Comparison of ENCODE assay signal across 8 cellular contexts in genomic region chr19:46713781-46714522, GRCh38. TPM values are rescaled to one million over a fixed set of nuclear protein-coding genes. Genes with fewer than 3 reads are reported as not detected.
DNase-seq lines count a peak whose midpoint lies in the region; ATAC-seq and TF ChIP-seq lines count a peak whose summit lies in the region.

No MANE protein-coding gene starts in this region.

- DNase-seq in EH (ENCODE audit: low read depth): peak; percentile 86
- no peak for DNase-seq in LNCaP clone FGC (ENCODE audit: low read depth)
- DNase-seq in T-helper 17 cell: peak; percentile 54 to 74 (median 69)
- peak in 48 of 58 donors; percentile 9 to 86 (median 47) for DNase-seq in anterior cingulate cortex (lab: John Stamatoyannopoulos, UW)
- peak; percentile 92 for DNase-seq in hepatocyte (ENCODE audit: low spot score)
- no peak for DNase-seq in retinal pigment epithelial cell (ENCODE audit: low read depth)
- no peak for DNase-seq in NCI-H1694 treated with DMSO at 0.1 percent for 48 hours (lab: John Stamatoyannopoulos, UW)

- H3K27me3 Mint-ChIP-seq in T-helper 17 cell: no peaks in the 10 kb centered on the region

- H3K4me1 Mint-ChIP-seq in T-helper 17 cell: peaks cover 36% of the 10 kb centered on the region

- peak overlapping the region; percentile 91 for H3K27ac ChIP-seq in hepatocyte

- TF ChIP-seq CTCF in LNCaP clone FGC (IDR thresholded peaks at IDR 0.05; ENCODE audit: control insufficient read depth, extremely low read depth, insufficient read depth) (no peak), hepatocyte (IDR thresholded peaks at IDR 0.05; ENCODE audit: poor library complexity) (no peak), retinal pigment epithelial cell (conservative IDR thresholded peaks at IDR 0.05; ENCODE audit: low read depth, low read length) (no peak)

- H3K27me3 ChIP-seq in hepatocyte: no peaks in the 10 kb centered on the region

- H3K27ac Mint-ChIP-seq in T-helper 17 cell: peak overlapping the region; percentile 94

- peaks cover 2% of the 10 kb centered on the region for H3K36me3 Mint-ChIP-seq in T-helper 17 cell (ENCODE audit: low read depth)

- no peaks in the 10 kb centered on the region for H4K20me1 ChIP-seq in hepatocyte (ENCODE audit: insufficient read depth, poor library complexity, severe bottlenecking)

- ATAC-seq in T-helper 17 cell (peak; percentile 66), GM18517 (IDR thresholded peaks at IDR 0.05; ENCODE audit: unreplicated experiment) (no peak)

- H3K79me2 ChIP-seq in hepatocyte: peaks cover 40% of the 10 kb centered on the region

- 4% methylated on average over 24 of the region's 43 CpGs for WGBS in hepatocyte (ENCODE audit: low lambda C conversion rate, missing lambda C conversion rate)

- no peaks in the 10 kb centered on the region for H3K9me2 ChIP-seq in hepatocyte (replicated peaks; ENCODE audit: insufficient read depth)

- peaks cover 11% of the 10 kb centered on the region for H3K4me1 ChIP-seq in hepatocyte (ENCODE audit: insufficient read depth)

- no peaks in the 10 kb centered on the region for H3K36me3 ChIP-seq in hepatocyte (replicated peaks; ENCODE audit: insufficient read depth, low read depth)

- H2AFZ ChIP-seq in hepatocyte: peak overlapping the region; percentile 72

- H3K4me2 ChIP-seq in hepatocyte: peak overlapping the region; percentile 90

- peak overlapping the region; percentile 97 for H3K4me3 Mint-ChIP-seq in T-helper 17 cell

- H3K9me3 ChIP-seq in T-helper 17 cell (ENCODE audit: control insufficient read depth, low read length, poor library complexity, severe bottlenecking) (no peaks in the 10 kb centered on the region), hepatocyte (ENCODE audit: low read depth) (no peaks in the 10 kb centered on the region)

- H3K4me3 ChIP-seq in LNCaP clone FGC (ENCODE audit: low read depth, low read length) (peak overlapping the region; percentile 55), hepatocyte (peak overlapping the region; percentile 94), retinal pigment epithelial cell (ENCODE audit: low read length) (peak overlapping the region; percentile 90)

RNA-seq across cellular contexts. Expression of gene PRKD2, which starts 3.0 kb away (rescaled TPM):
- total RNA-seq in T-helper 17 cell (100 to 1,000 TPM; 112 to 122 TPM), hepatocyte (15.6 and 29.5 TPM in 2 replicates)
- 37.9 and 48.5 TPM in 2 replicates for polyA plus RNA-seq in hepatocyte

RNA-seq across cellular contexts. Expression of gene FKRP, which starts 31.9 kb away (rescaled TPM):
- total RNA-seq in T-helper 17 cell (10 to 100 TPM; 22.5 to 23.3 TPM), hepatocyte (17.0 and 18.7 TPM in 2 replicates)
- polyA plus RNA-seq in hepatocyte: 21.2 and 23.6 TPM in 2 replicates

RNA-seq across cellular contexts. Expression of gene STRN4, which starts 32.3 kb away (rescaled TPM):
- total RNA-seq in T-helper 17 cell (100 to 1,000 TPM; 108 to 145 TPM), hepatocyte (57.6 and 64.1 TPM in 2 replicates)
- polyA plus RNA-seq in hepatocyte: 58.0 and 63.7 TPM in 2 replicates

RNA-seq across cellular contexts. Expression of gene DACT3, which starts 53.0 kb away (rescaled TPM):
- total RNA-seq in T-helper 17 cell: not detected
- total RNA-seq in hepatocyte: 12.7 and 18.4 TPM in 2 replicates
- polyA plus RNA-seq in hepatocyte: 17.4 and 18.4 TPM in 2 replicates

Comparison
In these comparisons a context has a peak if more than half of its experiments do, and no peak if none do; other contexts are left out.
1. DNase-seq: peak in EH (single experiment), T-helper 17 cell (3 of 3), anterior cingulate cortex (48 of 58) and hepatocyte (single experiment); none in LNCaP clone FGC (single experiment), retinal pigment epithelial cell (single experiment) and NCI-H1694 treated with DMSO at 0.1 percent for 48 hours (single experiment).
2. Peak in every context shown above with its lines, with median percentiles within 50 percentile points of each other: H3K4me3 ChIP-seq.